In the genomic region with DNA sequence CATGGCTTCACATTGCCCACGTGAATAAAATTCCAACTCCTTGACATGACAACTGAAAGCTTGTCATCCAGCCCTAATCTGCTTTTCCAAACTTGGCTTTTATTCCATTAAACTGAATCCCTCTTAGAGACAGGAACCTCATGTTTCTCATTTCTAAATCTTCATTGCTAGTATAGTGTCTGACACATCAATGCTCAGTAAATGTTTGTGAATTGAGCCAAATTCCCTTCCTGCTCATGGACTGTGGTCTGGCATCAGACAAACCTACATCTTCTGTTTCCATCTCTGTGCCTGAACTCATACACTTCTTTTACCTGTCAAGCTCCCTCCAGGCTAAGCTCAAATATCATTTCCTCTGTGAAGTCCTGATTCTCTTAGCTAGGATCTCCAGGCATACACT, we compare ENCODE assay signal across 18 cellular contexts. TPM values are rescaled to one million over a fixed set of nuclear protein-coding genes. Genes with fewer than 3 reads are reported as not detected.
DNase-seq lines count a peak whose midpoint lies in the region; ATAC-seq, FAIRE-seq and TF ChIP-seq lines count a peak whose summit lies in the region.
"Had no signal": no experiment of that assay in that cellular context is flagged by ENCODE, and none has a peak within 500 bp of the region (broad histone marks: within the 10 kb centered on the region; RNA-seq: fewer than 3 reads in every experiment).

No MANE protein-coding gene starts in this region.

- dilution Hi-C loops in endothelial cell of umbilical vein (cut with MboI; ENCODE audit: extremely low pct_ligation_motif_present, low sequenced_read_pairs): no loop called here

- POLR2A ChIA-PET in Panc1 (lab: Charles Lee) (no interaction called here), endothelial cell of umbilical vein (lab: Charles Lee) (no interaction called here)

- CTCF ChIA-PET in Panc1 (lab: Charles Lee): no interaction called here
- CTCF ChIA-PET in endothelial cell of umbilical vein (lab: Charles Lee): interaction anchor here (0.8 to 2.3 kb wide), 5 partner anchors 25 to 76 kb away, joined by 3 to 11 read pairs (median 5); partner anchors contain the start of gene WNT1

- no peak for TF ChIP-seq POLR2A in endothelial cell of umbilical vein (IDR thresholded peaks at IDR 0.05; ENCODE audit: low read depth, low read length)

- no peak overlapping the region for H3K9ac ChIP-seq in endothelial cell of umbilical vein (replicated peaks; ENCODE audit: extremely low read depth, insufficient read depth, low read length)
- H3K9ac ChIP-seq: BLaER1 had no signal

- H3K36me3 ChIP-seq in Panc1 (ENCODE audit: control insufficient read depth, insufficient read depth, low read length) (peaks cover 16% of the 10 kb centered on the region), endothelial cell of umbilical vein (ENCODE audit: control insufficient read depth in 2 of 2, extremely low read depth in 1 of 2, insufficient read depth in 2 of 2, low read length in 2 of 2) (peaks cover 5 to 16% of the 10 kb centered on the region in 2 experiments), small intestine (ENCODE audit: control insufficient read depth in 2 of 2, insufficient read depth in 2 of 2, low read length in 2 of 2) (peaks cover 0 to 3% of the 10 kb centered on the region in 2 donors)

- H4K20me1 ChIP-seq in endothelial cell of umbilical vein (replicated peaks; ENCODE audit: control insufficient read depth, extremely low read depth, insufficient read depth, low read length): no peaks in the 10 kb centered on the region

- intact Hi-C loops in natural killer cell (cut with micrococcal nuclease) (loop anchor here (10.0 kb wide), 1 partner anchor 45 kb away; the partner anchor contains the start of genes WNT1 and WNT10B), Panc1 (cut with micrococcal nuclease; ENCODE audit: unreplicated experiment) (no loop called here), endothelial cell of umbilical vein (cut with micrococcal nuclease) (loop anchor here (5.0 kb wide), 1 partner anchor 48 kb away; the partner anchor contains the start of gene WNT1)

- no peaks in the 10 kb centered on the region for H3K79me2 ChIP-seq in endothelial cell of umbilical vein (ENCODE audit: control insufficient read depth, insufficient read depth, low read length)

- no peaks in the 10 kb centered on the region for H3K9me3 ChIP-seq in Panc1 (ENCODE audit: control insufficient read depth, insufficient read depth, low read depth, low read length)
- no peaks in the 10 kb centered on the region for H3K9me3 ChIP-seq in endothelial cell of umbilical vein (replicated peaks; ENCODE audit: control insufficient read depth, insufficient read depth, low read length)
- H3K9me3 ChIP-seq in small intestine (ENCODE audit: control insufficient read depth, low read depth): no peaks in the 10 kb centered on the region
- H3K9me3 ChIP-seq: BLaER1 had no signal

- H2AFZ ChIP-seq in endothelial cell of umbilical vein (ENCODE audit: low read depth, low read length): no peak overlapping the region

- peak overlapping the region; percentile 60 for H3K4me3 Mint-ChIP-seq in natural killer cell
- H3K4me3 Mint-ChIP-seq in natural killer cell treated with Interleukin-12 subunit alpha and Interleukin-12 subunit beta and Interleukin-15 and Interleukin-18, amount 100 ng/mL, for 72 hours: no peak overlapping the region
- H3K4me3 Mint-ChIP-seq in stimulated activated effector memory CD8-positive, alpha-beta T cell treated with anti-CD3 and anti-CD28 coated beads, Interleukin-12 subunit alpha, Interleukin-12 subunit beta, amount 100 ng/mL, for 72 hours: no peak overlapping the region
- H3K4me3 Mint-ChIP-seq: H9 had no signal

- TF ChIP-seq CTCF in natural killer cell (IDR thresholded peaks at IDR 0.05): no peak
- no peak for TF ChIP-seq CTCF in Panc1 (IDR thresholded peaks at IDR 0.05)
- TF ChIP-seq CTCF in endothelial cell of umbilical vein (IDR thresholded peaks at IDR 0.05; ENCODE audit: extremely low read depth in 1 of 2, insufficient read depth in 1 of 2, low read depth in 1 of 2, low read length in 2 of 2): no peak
- TF ChIP-seq CTCF in coronary artery (IDR thresholded peaks at IDR 0.05): no peak

- 76 to 84% (median 79%) methylated on average over 1 of the region's 1 CpG for WGBS in small intestine, 3 donors

- H3K9me1 ChIP-seq in endothelial cell of umbilical vein (replicated peaks; ENCODE audit: control insufficient read depth, extremely low read depth, insufficient read depth, low read length): no peaks in the 10 kb centered on the region

- H3K27me3 ChIP-seq in Panc1 (ENCODE audit: control insufficient read depth, insufficient read depth, low read length) (no peaks in the 10 kb centered on the region), endothelial cell of umbilical vein (ENCODE audit: control insufficient read depth in 2 of 2, insufficient read depth in 2 of 2, low read length in 2 of 2) (no peaks in the 10 kb centered on the region), small intestine (ENCODE audit: control insufficient read depth in 2 of 2, insufficient read depth in 2 of 2, low read length in 2 of 2) (no peaks in the 10 kb centered on the region)
- H3K27me3 ChIP-seq: BLaER1 had no signal

- peaks cover 11% of the 10 kb centered on the region for H3K36me3 Mint-ChIP-seq in natural killer cell
- H3K36me3 Mint-ChIP-seq in natural killer cell treated with Interleukin-12 subunit alpha and Interleukin-12 subunit beta and Interleukin-15 and Interleukin-18, amount 100 ng/mL, for 72 hours: peaks cover 20% of the 10 kb centered on the region
- peaks cover 64% of the 10 kb centered on the region for H3K36me3 Mint-ChIP-seq in stimulated activated effector memory CD8-positive, alpha-beta T cell treated with anti-CD3 and anti-CD28 coated beads, Interleukin-12 subunit alpha, Interleukin-12 subunit beta, amount 100 ng/mL, for 72 hours

- in situ Hi-C loops in Panc1 (cut with HindIII; ENCODE audit: low pct_unique_long_range_greater_than_20kb, low sequenced_read_pairs): no loop called here

- FAIRE-seq in endothelial cell of umbilical vein (lab: Jason Lieb, UNC) (peak; percentile 15), small intestine (lab: Jason Lieb, UNC) (no peak)
- FAIRE-seq: D721Med, GM19239 had no signal

- H3K4me2 ChIP-seq in endothelial cell of umbilical vein (ENCODE audit: insufficient read depth, low read length): no peak overlapping the region
- H3K4me2 ChIP-seq: BLaER1 had no signal

- no peaks in the 10 kb centered on the region for H3K27me3 Mint-ChIP-seq in natural killer cell (ENCODE audit: low read depth in 2 of 2)
- no peaks in the 10 kb centered on the region for H3K27me3 Mint-ChIP-seq in natural killer cell treated with Interleukin-12 subunit alpha and Interleukin-12 subunit beta and Interleukin-15 and Interleukin-18, amount 100 ng/mL, for 72 hours

- peak overlapping the region; percentile 53 to 71 for H3K27ac Mint-ChIP-seq in natural killer cell
- no peak overlapping the region for H3K27ac Mint-ChIP-seq in natural killer cell treated with Interleukin-12 subunit alpha and Interleukin-12 subunit beta and Interleukin-15 and Interleukin-18, amount 100 ng/mL, for 72 hours
- peak overlapping the region; percentile 44 for H3K27ac Mint-ChIP-seq in stimulated activated effector memory CD8-positive, alpha-beta T cell treated with anti-CD3 and anti-CD28 coated beads, Interleukin-12 subunit alpha, Interleukin-12 subunit beta, amount 100 ng/mL, for 72 hours
- H3K27ac Mint-ChIP-seq: H9 had no signal

- H3K4me1 ChIP-seq in Panc1 (ENCODE audit: control insufficient read depth, insufficient read depth, low read length): no peaks in the 10 kb centered on the region
- peaks cover 4% of the 10 kb centered on the region for H3K4me1 ChIP-seq in endothelial cell of umbilical vein (ENCODE audit: control insufficient read depth, extremely low read depth, insufficient read depth, low read length)
- no peaks in the 10 kb centered on the region for H3K4me1 ChIP-seq in small intestine (ENCODE audit: control insufficient read depth in 2 of 2, insufficient read depth in 1 of 2, low read depth in 1 of 2, low read length in 1 of 2)

- TSS peak; percentile 55 for BruUV-seq in Panc1 (replicated peaks; lab: Mats Ljungman, UMichigan)
- no TSS peak for BruUV-seq in endothelial cell of umbilical vein (replicated peaks; lab: Mats Ljungman, UMichigan)

- no peak for DNase-seq in natural killer cell
- DNase-seq in natural killer cell treated with Interleukin-12 subunit alpha and Interleukin-12 subunit beta and Interleukin-15 and Interleukin-18, amount 100 ng/mL, for 72 hours (ENCODE audit: low spot score): no peak
- no peak for DNase-seq in Panc1 (ENCODE audit: low read depth, low spot score)
- DNase-seq in endothelial cell of umbilical vein (ENCODE audit: low read depth, low spot score): no peak
- DNase-seq in stimulated activated effector memory CD8-positive, alpha-beta T cell treated with anti-CD3 and anti-CD28 coated beads, Interleukin-12 subunit alpha, Interleukin-12 subunit beta, amount 100 ng/mL, for 72 hours (ENCODE audit: low spot score in 2 of 2): no peak
- DNase-seq in small intestine: no peak
- DNase-seq in effector CD8-positive, alpha-beta T cell (lab: John Stamatoyannopoulos, UW): no peak
- DNase-seq in coronary artery (ENCODE audit: low spot score): no peak
- DNase-seq: 8988T, AML-193, DND-41, GDM1, GOT3, H9 had no signal

- H3K4me3 ChIP-seq in Panc1 (ENCODE audit: low read depth in 2 of 2, low read length in 2 of 2) (no peak overlapping the region), endothelial cell of umbilical vein (replicated peaks in 1 of 3; ENCODE audit: insufficient read depth in 1 of 3, low read depth in 1 of 3, low read length in 3 of 3) (no peak overlapping the region), small intestine (ENCODE audit: low read depth in 1 of 2, low read length in 2 of 2) (no peak overlapping the region), coronary artery (no peak overlapping the region)
- H3K4me3 ChIP-seq: BLaER1 had no signal

- peaks cover 63 to 64% of the 10 kb centered on the region in 2 donors for H3K4me1 Mint-ChIP-seq in natural killer cell
- peaks cover 51 to 52% of the 10 kb centered on the region in 2 donors for H3K4me1 Mint-ChIP-seq in natural killer cell treated with Interleukin-12 subunit alpha and Interleukin-12 subunit beta and Interleukin-15 and Interleukin-18, amount 100 ng/mL, for 72 hours (ENCODE audit: low read depth in 2 of 2)
- H3K4me1 Mint-ChIP-seq in stimulated activated effector memory CD8-positive, alpha-beta T cell treated with anti-CD3 and anti-CD28 coated beads, Interleukin-12 subunit alpha, Interleukin-12 subunit beta, amount 100 ng/mL, for 72 hours: peaks cover 67% of the 10 kb centered on the region

- H3K27ac ChIP-seq in Panc1 (ENCODE audit: low read length) (no peak overlapping the region), endothelial cell of umbilical vein (ENCODE audit: insufficient read depth, low read depth, low read length) (no peak overlapping the region), small intestine (ENCODE audit: low read depth in 1 of 2, low read length in 1 of 2) (no peak overlapping the region), coronary artery (no peak overlapping the region)
- H3K27ac ChIP-seq: BLaER1 had no signal

- no peaks in the 10 kb centered on the region for H3K9me3 Mint-ChIP-seq in natural killer cell
- H3K9me3 Mint-ChIP-seq in natural killer cell treated with Interleukin-12 subunit alpha and Interleukin-12 subunit beta and Interleukin-15 and Interleukin-18, amount 100 ng/mL, for 72 hours: no peaks in the 10 kb centered on the region
- no peaks in the 10 kb centered on the region for H3K9me3 Mint-ChIP-seq in stimulated activated effector memory CD8-positive, alpha-beta T cell treated with anti-CD3 and anti-CD28 coated beads, Interleukin-12 subunit alpha, Interleukin-12 subunit beta, amount 100 ng/mL, for 72 hours
- H3K9me3 Mint-ChIP-seq: H9 had no signal

- no peak for ATAC-seq in natural killer cell
- no peak for ATAC-seq in natural killer cell treated with Interleukin-12 subunit alpha and Interleukin-12 subunit beta and Interleukin-15 and Interleukin-18, amount 100 ng/mL, for 72 hours
- ATAC-seq in Panc1: no peak
- no peak for ATAC-seq in stimulated activated effector memory CD8-positive, alpha-beta T cell treated with anti-CD3 and anti-CD28 coated beads, Interleukin-12 subunit alpha, Interleukin-12 subunit beta, amount 100 ng/mL, for 72 hours

RNA-seq across cellular contexts. Expression of gene FKBP11, which starts 4.3 kb away (rescaled TPM):
- total RNA-seq in natural killer cell: 100 to 1,000 TPM; 156 to 228 (median 218) TPM
- total RNA-seq in natural killer cell treated with Interleukin-12 subunit alpha and Interleukin-12 subunit beta and Interleukin-15 and Interleukin-18, amount 100 ng/mL, for 72 hours: 100 to 1,000 TPM; 101 to 112 TPM
- total RNA-seq in Panc1 (2021; ENCODE audit: unreplicated experiment): 21.1 TPM
- polyA plus RNA-seq in Panc1 (2012; ENCODE audit: insufficient read length): 12.8 TPM
- total RNA-seq in endothelial cell of umbilical vein: 78.9 and 81.2 TPM in 2 replicates
- polyA plus RNA-seq in endothelial cell of umbilical vein: 74.2 and 81.7 TPM in 2 replicates
- 64.0 and 69.3 TPM in 2 replicates for polyA plus RNA-seq in endothelial cell of umbilical vein (2011; cell fraction: cytosol; rRNA removed)
- 111 and 117 TPM in 2 replicates for polyA plus RNA-seq in endothelial cell of umbilical vein (2011; cell fraction: nucleus; rRNA removed)
- polyA plus RNA-seq in endothelial cell of umbilical vein (2012): 97.3 and 112 TPM in 2 replicates
- polyA minus RNA-seq in endothelial cell of umbilical vein: 67.9 and 75.2 TPM in 2 replicates
- 48.5 TPM for polyA minus RNA-seq in endothelial cell of umbilical vein (2011; cell fraction: cytosol; rRNA and poly(A)+ RNA removed)
- 32.5 and 33.9 TPM in 2 replicates for polyA minus RNA-seq in endothelial cell of umbilical vein (2011; cell fraction: nucleus; rRNA and poly(A)+ RNA removed)
- polyA plus RNA-seq in small intestine: 10 to 100 TPM; 22.4 to 82.7 (median 52.4) TPM

RNA-seq across cellular contexts. Expression of gene ARF3, which starts 27.7 kb away (rescaled TPM):
- total RNA-seq in natural killer cell (100 to 1,000 TPM in 1 of 3 donors, 10 to 100 TPM in 2; 80.7 to 114 (median 88.4) TPM), Panc1 (2021; ENCODE audit: unreplicated experiment) (224 TPM), endothelial cell of umbilical vein (172 and 187 TPM in 2 replicates)
- total RNA-seq in natural killer cell treated with Interleukin-12 subunit alpha and Interleukin-12 subunit beta and Interleukin-15 and Interleukin-18, amount 100 ng/mL, for 72 hours: 100 to 1,000 TPM; 125 to 156 TPM
- 210 TPM for polyA plus RNA-seq in Panc1 (2012; ENCODE audit: insufficient read length)
- polyA plus RNA-seq in endothelial cell of umbilical vein (138 and 149 TPM in 2 replicates), small intestine (10 to 100 TPM; 37.3 to 96.4 (median 38.4) TPM)
- 212 and 244 TPM in 2 replicates for polyA plus RNA-seq in endothelial cell of umbilical vein (2011; cell fraction: cytosol; rRNA removed)
- 167 and 199 TPM in 2 replicates for polyA plus RNA-seq in endothelial cell of umbilical vein (2011; cell fraction: nucleus; rRNA removed)
- 165 and 188 TPM in 2 replicates for polyA plus RNA-seq in endothelial cell of umbilical vein (2012)
- polyA minus RNA-seq in endothelial cell of umbilical vein: 179 and 190 TPM in 2 replicates
- polyA minus RNA-seq in endothelial cell of umbilical vein (2011; cell fraction: cytosol; rRNA and poly(A)+ RNA removed): 74.8 TPM
- polyA minus RNA-seq in endothelial cell of umbilical vein (2011; cell fraction: nucleus; rRNA and poly(A)+ RNA removed): 45.0 and 53.9 TPM in 2 replicates

RNA-seq across cellular contexts. Expression of gene WNT10B, which starts 42.0 kb away (rescaled TPM):
- total RNA-seq in natural killer cell (1 to 10 TPM; 7.9 to 10.0 (median 8.2) TPM), Panc1 (2021; ENCODE audit: unreplicated experiment) (2.3 TPM), endothelial cell of umbilical vein (not detected in 2 replicates)
- under 1 TPM in 1 of 2 donors, not detected in 1; 0.50 TPM for total RNA-seq in natural killer cell treated with Interleukin-12 subunit alpha and Interleukin-12 subunit beta and Interleukin-15 and Interleukin-18, amount 100 ng/mL, for 72 hours
- 3.1 TPM for polyA plus RNA-seq in Panc1 (2012; ENCODE audit: insufficient read length)
- polyA plus RNA-seq in endothelial cell of umbilical vein (0.04 and 0.14 TPM in 2 replicates), small intestine (1 to 10 TPM in 2 of 3 donors, under 1 TPM in 1; 0.67 to 1.4 (median 1.2) TPM)
- polyA plus RNA-seq in endothelial cell of umbilical vein (2011; cell fraction: cytosol; rRNA removed): 0.05 and 0.10 TPM in 2 replicates
- 0.07 TPM in 1 of 2 replicates, not detected in the other for polyA plus RNA-seq in endothelial cell of umbilical vein (2011; cell fraction: nucleus; rRNA removed)
- polyA plus RNA-seq in endothelial cell of umbilical vein (2012): 0.15 and 0.24 TPM in 2 replicates
- 0.70 TPM in 1 of 2 replicates, not detected in the other for polyA minus RNA-seq in endothelial cell of umbilical vein
- 2.5 TPM for polyA minus RNA-seq in endothelial cell of umbilical vein (2011; cell fraction: cytosol; rRNA and poly(A)+ RNA removed)
- polyA minus RNA-seq in endothelial cell of umbilical vein (2011; cell fraction: nucleus; rRNA and poly(A)+ RNA removed): not detected in 2 replicates

RNA-seq across cellular contexts. Expression of gene WNT1, which starts 48.6 kb away (rescaled TPM):
- 1 to 10 TPM; 1.1 to 2.0 (median 1.7) TPM for total RNA-seq in natural killer cell
- not detected for total RNA-seq in natural killer cell treated with Interleukin-12 subunit alpha and Interleukin-12 subunit beta and Interleukin-15 and Interleukin-18, amount 100 ng/mL, for 72 hours
- total RNA-seq in Panc1 (2021; ENCODE audit: unreplicated experiment): not detected
- polyA plus RNA-seq in Panc1 (2012; ENCODE audit: insufficient read length): not detected
- not detected in 2 replicates for total RNA-seq in endothelial cell of umbilical vein
- not detected in 2 replicates for polyA plus RNA-seq in endothelial cell of umbilical vein
- not detected in 2 replicates for polyA plus RNA-seq in endothelial cell of umbilical vein (2011; cell fraction: cytosol; rRNA removed)
- polyA plus RNA-seq in endothelial cell of umbilical vein (2011; cell fraction: nucleus; rRNA removed): not detected in 2 replicates
- polyA plus RNA-seq in endothelial cell of umbilical vein (2012): not detected in 2 replicates
- polyA minus RNA-seq in endothelial cell of umbilical vein: not detected in 2 replicates
- polyA minus RNA-seq in endothelial cell of umbilical vein (2011; cell fraction: cytosol; rRNA and poly(A)+ RNA removed): not detected
- not detected in 2 replicates for polyA minus RNA-seq in endothelial cell of umbilical vein (2011; cell fraction: nucleus; rRNA and poly(A)+ RNA removed)
- not detected for polyA plus RNA-seq in small intestine
- total RNA-seq: H9, HT-29 had no signal

Comparison
In these comparisons a context has a peak if more than half of its experiments do, and no peak if none do; other contexts are left out.
1. H3K27ac Mint-ChIP-seq: peak in natural killer cell (2 of 2) and stimulated activated effector memory CD8-positive, alpha-beta T cell treated with anti-CD3 and anti-CD28 coated beads, Interleukin-12 subunit alpha, Interleukin-12 subunit beta, amount 100 ng/mL, for 72 hours (single experiment); none in natural killer cell treated with Interleukin-12 subunit alpha and Interleukin-12 subunit beta and Interleukin-15 and Interleukin-18, amount 100 ng/mL, for 72 hours (0 of 2).